ENCODE assay signal across 9 cellular contexts in genomic region chr18:79986726-79987125, GRCh38. TPM values are rescaled to one million over a fixed set of nuclear protein-coding genes. Genes with fewer than 3 reads are reported as not detected.
DNase-seq lines count a peak whose midpoint lies in the region; ATAC-seq, FAIRE-seq and TF ChIP-seq lines count a peak whose summit lies in the region.
"Had no signal": no experiment of that assay in that cellular context is flagged by ENCODE, and none has a peak within 500 bp of the region (broad histone marks: within the 10 kb centered on the region; RNA-seq: fewer than 3 reads in every experiment).

No MANE protein-coding gene starts in this region.

- peak overlapping the region; percentile 98 for H3K4me3 ChIP-seq in AG10803 (ENCODE audit: low read length)
- H3K4me3 ChIP-seq in HCT116 (replicated peaks in 1 of 2; ENCODE audit: low read depth in 1 of 2, low read length in 2 of 2), result peak overlapping the region; percentile 59 to 83
- peak overlapping the region; percentile 81 for H3K4me3 ChIP-seq in K562
- no peak overlapping the region for H3K4me3 ChIP-seq in mucosa of stomach (ENCODE audit: low read length)

- BruUV-seq in HCT116 (replicated peaks; lab: Mats Ljungman, UMichigan) (no TSS peak), K562 (replicated peaks; lab: Mats Ljungman, UMichigan) (no TSS peak)

- POLR2A ChIA-PET in HCT116 (lab: Charles Lee), result interaction anchor here (1.1 to 3.4 kb wide), 2 partner anchors 11 to 47 kb away, joined by 3 to 16 read pairs; partner anchors contain the start of gene RBFA
- POLR2A ChIA-PET in K562 (lab: Yijun Ruan, JAX), result no interaction called here

- no peak for ATAC-seq in HCT116
- no peak for ATAC-seq in K562
- no peak for ATAC-seq in GM19351 (IDR thresholded peaks at IDR 0.05; ENCODE audit: unreplicated experiment)

- CTCF ChIA-PET in HCT116 (lab: Charles Lee) (no interaction called here), K562 (lab: Yijun Ruan, JAX; ENCODE audit: low intra/inter-chr PET ratio) (no interaction called here)

- H3K9me1 ChIP-seq in K562 (ENCODE audit: control insufficient read depth, insufficient read depth, low read length), result peaks cover 6% of the 10 kb centered on the region

- H3K9me3 ChIP-seq in HCT116 (ENCODE audit: control insufficient read depth in 1 of 2, insufficient read depth in 1 of 2, low read depth in 1 of 2, low read length in 2 of 2) (no peaks in the 10 kb centered on the region), K562 (replicated peaks; ENCODE audit: control insufficient read depth, insufficient read depth, low read depth, low read length) (no peaks in the 10 kb centered on the region), mucosa of stomach (ENCODE audit: control insufficient read depth, low read length) (no peaks in the 10 kb centered on the region)

- DNase-seq in AG10803 (ENCODE audit: low read depth) (no peak), HCT116 (ENCODE audit: low read depth, low spot score) (no peak), K562 (ENCODE audit: extremely low read depth in 1 of 4, low spot score in 3 of 4) (peak in 1 of 4 experiments; percentile 19), NCI-H1105 (lab: John Stamatoyannopoulos, UW) (no peak), cerebellum (ENCODE audit: low spot score) (no peak), MV-4-11 (lab: John Stamatoyannopoulos, UW) (no peak)

- intact Hi-C loops in HCT116 (cut with micrococcal nuclease) (loop anchor here (10.0 kb wide), 1 partner anchor 128 kb away; no protein-coding TSS in a partner anchor), K562 (cut with micrococcal nuclease) (no loop called here)

- peaks cover 46% of the 10 kb centered on the region; the same call in 1 of the 2 replicates for H4K20me1 ChIP-seq in HCT116 (ENCODE audit: insufficient read depth)
- peaks cover 17% of the 10 kb centered on the region for H4K20me1 ChIP-seq in K562 (replicated peaks; ENCODE audit: control insufficient read depth, insufficient read depth, low read length)

- H3K4me2 ChIP-seq in HCT116 (ENCODE audit: low read length) (peak overlapping the region; percentile 78), K562 (ENCODE audit: insufficient read depth, low read length) (peak overlapping the region; percentile 90)

- RAD21 ChIA-PET in HCT116 (lab: Charles Lee; ENCODE audit: low non-redundant PET in 1 of 2, low total read pairs in 2 of 2, uncharacterized antibody in 2 of 2, unreplicated experiment in 2 of 2), result no interaction called here

- TF ChIP-seq POLR2A in HCT116 (IDR thresholded peaks at IDR 0.05; ENCODE audit: borderline replicate concordance, extremely low read depth, insufficient read depth, insufficient read length) (no peak), K562 (conservative IDR thresholded peaks at IDR 0.05) (no peak)

- H3K36me3 ChIP-seq in HCT116 (ENCODE audit: control insufficient read depth in 1 of 2, insufficient read depth in 2 of 2, low read length in 2 of 2), result peaks cover 12 to 22% of the 10 kb centered on the region in 2 experiments; a peak in 3 of 4 replicates
- peaks cover 48% of the 10 kb centered on the region for H3K36me3 ChIP-seq in K562 (ENCODE audit: control insufficient read depth, insufficient read depth, low read length)
- H3K36me3 ChIP-seq in mucosa of stomach (ENCODE audit: control insufficient read depth, insufficient read depth, low read length), result no peaks in the 10 kb centered on the region

- H3K79me2 ChIP-seq in HCT116 (ENCODE audit: insufficient read depth, low read length) (peaks cover 66% of the 10 kb centered on the region), K562 (ENCODE audit: control insufficient read depth, insufficient read depth, low read length) (peaks cover 78% of the 10 kb centered on the region)

- H3K27me3 ChIP-seq in HCT116 (ENCODE audit: insufficient read depth, low read length), result no peaks in the 10 kb centered on the region
- no peaks in the 10 kb centered on the region for H3K27me3 ChIP-seq in K562 (ENCODE audit: control insufficient read depth in 2 of 2, insufficient read depth in 2 of 2, low read length in 2 of 2)
- no peaks in the 10 kb centered on the region for H3K27me3 ChIP-seq in mucosa of stomach (ENCODE audit: control insufficient read depth, insufficient read depth, low read length)

- no peak for TF ChIP-seq EP300 in K562 (IDR thresholded peaks at IDR 0.05; ENCODE audit: low read length)

- no peak for TF ChIP-seq CTCF in AG10803 (conservative IDR thresholded peaks at IDR 0.05; ENCODE audit: low read length)
- TF ChIP-seq CTCF in HCT116 (IDR thresholded peaks at IDR 0.05 in 2 of 3, conservative IDR thresholded peaks at IDR 0.05 in 1 of 3; ENCODE audit: borderline replicate concordance in 1 of 3, insufficient read depth in 1 of 3, low read depth in 2 of 3, low read length in 2 of 3), result no peak
- no peak for TF ChIP-seq CTCF in K562 (IDR thresholded peaks at IDR 0.05 in 2 of 3, conservative IDR thresholded peaks at IDR 0.05 in 1 of 3; ENCODE audit: insufficient read depth in 2 of 3, low read depth in 1 of 3, low read length in 3 of 3)

- FAIRE-seq in K562 (lab: Jason Lieb, UNC), result no peak

- H3K27ac ChIP-seq in HCT116 (ENCODE audit: low read depth, low read length), result no peak overlapping the region; the same call in 1 of the 2 replicates
- no peak overlapping the region; the same call in 2 of the 3 replicates for H3K27ac ChIP-seq in K562 (ENCODE audit: extremely low read depth, low read depth, low read length)

- no peaks in the 10 kb centered on the region for H3K9me2 ChIP-seq in HCT116 (ENCODE audit: insufficient read depth)

- H3K9ac ChIP-seq in HCT116 (ENCODE audit: low read length), result peak overlapping the region; percentile 97
- peak overlapping the region; percentile 84 to 91 for H3K9ac ChIP-seq in K562 (ENCODE audit: insufficient read depth in 1 of 2, low read depth in 2 of 2, low read length in 2 of 2)
- peak overlapping the region; percentile 93 for H3K9ac ChIP-seq in mucosa of stomach (ENCODE audit: low read length)

- 26% methylated on average over 7 of the region's 7 CpGs for WGBS in K562 (ENCODE audit: insufficient coverage, low coverage, missing lambda C conversion rate)

- H2AFZ ChIP-seq in HCT116 (ENCODE audit: low read depth, low read length, poor library complexity, severe bottlenecking) (no peak overlapping the region), K562 (ENCODE audit: low read depth, low read length) (no peak overlapping the region)

- H3K4me1 ChIP-seq in HCT116 (ENCODE audit: control insufficient read depth in 1 of 2, insufficient read depth in 2 of 2, low read length in 2 of 2), result peaks cover 8 to 37% of the 10 kb centered on the region in 2 experiments
- peaks cover 16 to 17% of the 10 kb centered on the region in 2 experiments; a peak in 4 of 5 replicates for H3K4me1 ChIP-seq in K562 (replicated peaks in 1 of 2; ENCODE audit: control insufficient read depth in 2 of 2, insufficient read depth in 2 of 2, low read length in 2 of 2)
- H3K4me1 ChIP-seq in mucosa of stomach (ENCODE audit: control insufficient read depth, insufficient read depth, low read length), result peaks cover 14% of the 10 kb centered on the region

- in situ Hi-C loops in K562 (cut with MboI), result no loop called here

- TF ChIP-seq RAD21 in HCT116 (IDR thresholded peaks at IDR 0.05; ENCODE audit: low read depth) (no peak), K562 (CRISPR knock-in tag; conservative IDR thresholded peaks at IDR 0.05 in 1 of 2, IDR thresholded peaks at IDR 0.05 in 1 of 2) (no peak)

RNA-seq across cellular contexts. Expression of gene TXNL4A, which starts 1.6 kb away (rescaled TPM):
- total RNA-seq in HCT116 (2021; ENCODE audit: unreplicated experiment) (178 TPM), K562 (2014; rRNA removed) (68.7 and 78.9 TPM in 2 replicates), K562 (2014; rRNA removed; fragmentation: Illumina TruSeq; extraction: Trizol) (85.5 and 87.5 TPM in 2 replicates), K562 (2015; rRNA removed; fragmentation: Illumina TruSeq; extraction: Trizol) (86.1 and 98.0 TPM in 2 replicates), K562 (2021) (132 and 139 TPM in 2 replicates), cerebellum (34.5 TPM)
- 107 and 114 TPM in 2 replicates for polyA plus RNA-seq in HCT116 (2012)
- total RNA-seq in K562 (2011; cell fraction: chromatin; rRNA removed; ENCODE audit: low replicate concordance), result 25.7 and 39.5 TPM in 2 replicates
- 17.0 and 20.5 TPM in 2 replicates for total RNA-seq in K562 (2011; cell fraction: nucleolus; rRNA removed)
- 29.1 and 53.2 TPM in 2 replicates for total RNA-seq in K562 (2011; cell fraction: nucleoplasm; rRNA removed)
- polyA plus RNA-seq in K562 (2011; rRNA removed) (105 and 124 TPM in 2 replicates), K562 (2014; fragmentation: Illumina TruSeq; extraction: Trizol) (46.5 and 49.6 TPM in 2 replicates), K562 (2014; fragmentation: Nextera tagmentation; extraction: Ambion mirVana) (10 to 100 TPM; 27.0 to 51.2 TPM), K562 (2014; rRNA removed) (92.3 and 98.7 TPM in 2 replicates)
- 110 and 120 TPM in 2 replicates for polyA plus RNA-seq in K562 (2011; cell fraction: cytosol; rRNA removed)
- 47.8 and 53.9 TPM in 2 replicates for polyA plus RNA-seq in K562 (2011; cell fraction: nucleus; rRNA removed)
- 78.8 and 97.0 TPM in 2 replicates for polyA plus RNA-seq in K562 (2012)
- 41.9 and 67.5 TPM in 2 replicates for polyA minus RNA-seq in K562 (2011; rRNA and poly(A)+ RNA removed)
- polyA minus RNA-seq in K562 (2011; cell fraction: cytosol; rRNA and poly(A)+ RNA removed), result 50.7 and 54.0 TPM in 2 replicates
- polyA minus RNA-seq in K562 (2011; cell fraction: nucleus; rRNA and poly(A)+ RNA removed), result 5.0 and 14.0 TPM in 2 replicates

RNA-seq across cellular contexts. Expression of gene HSBP1L1, which starts 22.3 kb away (rescaled TPM):
- total RNA-seq in HCT116 (2021; ENCODE audit: unreplicated experiment) (41.4 TPM), K562 (2014; rRNA removed) (not detected in 2 replicates), K562 (2014; rRNA removed; fragmentation: Illumina TruSeq; extraction: Trizol) (not detected in 2 replicates), K562 (2015; rRNA removed; fragmentation: Illumina TruSeq; extraction: Trizol) (not detected in 2 replicates), K562 (2021) (not detected in 2 replicates), cerebellum (2.3 TPM)
- 26.9 and 30.7 TPM in 2 replicates for polyA plus RNA-seq in HCT116 (2012)
- total RNA-seq in K562 (2011; cell fraction: chromatin; rRNA removed; ENCODE audit: low replicate concordance), result not detected in 2 replicates
- not detected in 2 replicates for total RNA-seq in K562 (2011; cell fraction: nucleolus; rRNA removed)
- total RNA-seq in K562 (2011; cell fraction: nucleoplasm; rRNA removed), result not detected in 2 replicates
- polyA plus RNA-seq in K562 (2011; rRNA removed) (not detected in 2 replicates), K562 (2014; fragmentation: Illumina TruSeq; extraction: Trizol) (not detected in 2 replicates), K562 (2014; fragmentation: Nextera tagmentation; extraction: Ambion mirVana) (under 1 TPM; 0.24 to 0.36 TPM), K562 (2014; rRNA removed) (not detected in 2 replicates)
- not detected in 2 replicates for polyA plus RNA-seq in K562 (2011; cell fraction: cytosol; rRNA removed)
- polyA plus RNA-seq in K562 (2011; cell fraction: nucleus; rRNA removed), result not detected in 2 replicates
- 0.91 and 1.2 TPM in 2 replicates for polyA plus RNA-seq in K562 (2012)
- not detected in 2 replicates for polyA minus RNA-seq in K562 (2011; rRNA and poly(A)+ RNA removed)
- not detected in 2 replicates for polyA minus RNA-seq in K562 (2011; cell fraction: cytosol; rRNA and poly(A)+ RNA removed)
- not detected in 2 replicates for polyA minus RNA-seq in K562 (2011; cell fraction: nucleus; rRNA and poly(A)+ RNA removed)
- total RNA-seq: LHCN-M2 had no signal

RNA-seq across cellular contexts. Expression of gene SLC66A2, which starts 35.3 kb away (rescaled TPM):
- total RNA-seq in HCT116 (2021; ENCODE audit: unreplicated experiment), result 44.9 TPM
- 41.0 and 45.2 TPM in 2 replicates for polyA plus RNA-seq in HCT116 (2012)
- 7.5 and 14.8 TPM in 2 replicates for total RNA-seq in K562 (2011; cell fraction: chromatin; rRNA removed; ENCODE audit: low replicate concordance)
- 18.7 and 18.8 TPM in 2 replicates for total RNA-seq in K562 (2011; cell fraction: nucleolus; rRNA removed)
- total RNA-seq in K562 (2011; cell fraction: nucleoplasm; rRNA removed), result 9.4 and 11.6 TPM in 2 replicates
- total RNA-seq in K562 (2014; rRNA removed), result 12.9 and 17.2 TPM in 2 replicates
- total RNA-seq in K562 (2014; rRNA removed; fragmentation: Illumina TruSeq; extraction: Trizol), result 1.1 and 1.9 TPM in 2 replicates
- total RNA-seq in K562 (2015; rRNA removed; fragmentation: Illumina TruSeq; extraction: Trizol), result 6.1 and 6.5 TPM in 2 replicates
- total RNA-seq in K562 (2021), result 17.2 and 17.5 TPM in 2 replicates
- polyA plus RNA-seq in K562 (2011; rRNA removed), result 5.3 and 5.6 TPM in 2 replicates
- 8.8 and 27.2 TPM in 2 replicates for polyA plus RNA-seq in K562 (2011; cell fraction: cytosol; rRNA removed)
- polyA plus RNA-seq in K562 (2011; cell fraction: nucleus; rRNA removed), result 7.4 and 16.2 TPM in 2 replicates
- 9.1 and 10.4 TPM in 2 replicates for polyA plus RNA-seq in K562 (2012)
- polyA plus RNA-seq in K562 (2014; fragmentation: Illumina TruSeq; extraction: Trizol), result 3.3 and 8.6 TPM in 2 replicates
- under 1 TPM; 0.25 to 0.38 TPM for polyA plus RNA-seq in K562 (2014; fragmentation: Nextera tagmentation; extraction: Ambion mirVana)
- polyA plus RNA-seq in K562 (2014; rRNA removed), result 12.7 and 17.7 TPM in 2 replicates
- polyA minus RNA-seq in K562 (2011; rRNA and poly(A)+ RNA removed), result 1.6 and 3.7 TPM in 2 replicates
- polyA minus RNA-seq in K562 (2011; cell fraction: cytosol; rRNA and poly(A)+ RNA removed), result 5.3 and 6.8 TPM in 2 replicates
- polyA minus RNA-seq in K562 (2011; cell fraction: nucleus; rRNA and poly(A)+ RNA removed), result 3.9 and 4.6 TPM in 2 replicates
- 26.4 TPM for total RNA-seq in cerebellum

RNA-seq across cellular contexts. Expression of gene RBFA, which starts 47.5 kb away (rescaled TPM):
- total RNA-seq in HCT116 (2021; ENCODE audit: unreplicated experiment) (45.3 TPM), K562 (2014; rRNA removed) (36.7 and 38.9 TPM in 2 replicates), K562 (2014; rRNA removed; fragmentation: Illumina TruSeq; extraction: Trizol) (21.1 and 24.5 TPM in 2 replicates), K562 (2015; rRNA removed; fragmentation: Illumina TruSeq; extraction: Trizol) (25.8 and 26.7 TPM in 2 replicates), K562 (2021) (28.4 and 28.8 TPM in 2 replicates), cerebellum (63.1 TPM)
- 29.5 and 32.6 TPM in 2 replicates for polyA plus RNA-seq in HCT116 (2012)
- total RNA-seq in K562 (2011; cell fraction: chromatin; rRNA removed; ENCODE audit: low replicate concordance), result 107 and 110 TPM in 2 replicates
- total RNA-seq in K562 (2011; cell fraction: nucleolus; rRNA removed), result 70.8 and 75.5 TPM in 2 replicates
- total RNA-seq in K562 (2011; cell fraction: nucleoplasm; rRNA removed), result 104 and 112 TPM in 2 replicates
- polyA plus RNA-seq in K562 (2011; rRNA removed) (24.7 and 28.7 TPM in 2 replicates), K562 (2014; fragmentation: Illumina TruSeq; extraction: Trizol) (26.0 and 28.2 TPM in 2 replicates), K562 (2014; fragmentation: Nextera tagmentation; extraction: Ambion mirVana) (1 to 10 TPM; 3.4 to 4.8 TPM), K562 (2014; rRNA removed) (36.1 and 41.9 TPM in 2 replicates)
- polyA plus RNA-seq in K562 (2011; cell fraction: cytosol; rRNA removed), result 17.9 and 18.9 TPM in 2 replicates
- polyA plus RNA-seq in K562 (2011; cell fraction: nucleus; rRNA removed), result 66.2 and 70.5 TPM in 2 replicates
- polyA plus RNA-seq in K562 (2012), result 17.3 and 24.4 TPM in 2 replicates
- 25.6 and 29.4 TPM in 2 replicates for polyA minus RNA-seq in K562 (2011; rRNA and poly(A)+ RNA removed)
- polyA minus RNA-seq in K562 (2011; cell fraction: cytosol; rRNA and poly(A)+ RNA removed), result 6.5 and 7.3 TPM in 2 replicates
- polyA minus RNA-seq in K562 (2011; cell fraction: nucleus; rRNA and poly(A)+ RNA removed), result 46.0 and 59.9 TPM in 2 replicates

Comparison
In these comparisons a context has a peak if more than half of its experiments do, and no peak if none do; other contexts are left out.
1. RNA of gene HSBP1L1, which starts 22.3 kb away (total RNA-seq): 41.4 TPM in HCT116 (single experiment); 2.3 TPM in cerebellum (single experiment) and not detected in K562; every median in the first group is over 10 times any median in the second.
2. Peak in every context shown above with its lines, with median percentiles within 50 percentile points of each other: H3K9ac ChIP-seq.